ENCODE assay signal across 1 cellular context in the genomic region with DNA sequence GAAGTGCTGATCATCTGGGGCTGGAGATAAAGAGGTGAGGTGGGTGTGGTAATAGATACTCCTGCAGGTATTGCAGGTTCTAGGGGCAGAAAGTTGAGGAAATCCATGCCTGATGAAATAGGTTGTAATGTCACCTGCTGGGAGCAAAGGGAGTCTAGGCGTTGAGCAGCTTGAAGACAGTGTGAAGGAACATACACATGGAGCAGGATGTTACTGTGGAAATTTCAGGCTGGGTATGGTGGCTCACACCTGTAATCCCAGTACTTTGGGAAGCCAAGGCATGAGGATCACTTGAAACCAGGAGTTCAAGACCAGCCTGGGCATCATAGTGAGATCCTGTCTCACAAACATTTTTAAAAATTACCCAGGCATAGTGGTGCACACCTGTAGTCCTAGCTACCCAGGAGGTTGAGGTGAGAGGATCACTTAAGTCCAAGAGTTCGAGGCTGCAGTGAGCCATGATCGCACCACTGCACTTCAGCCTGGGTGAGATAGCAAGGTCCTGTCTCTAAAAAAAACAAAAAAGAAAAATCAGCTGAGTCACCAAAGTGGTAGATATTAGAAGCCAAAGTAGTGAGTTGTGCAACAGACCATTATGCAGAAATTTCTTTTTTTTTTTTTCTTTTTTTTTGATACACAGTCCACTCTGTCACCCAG.
A peak's percentile ranks its signal among the peaks of the same experiment; 100 is the strongest.
TF ChIP-seq lines count a peak whose summit lies in the region.

No MANE protein-coding gene starts in this region.

TF ChIP-seq in HepG2, 621 proteins besides CTCF, POLR2A, EP300 and RAD21 (continued from another document):
- TF ChIP-seq, protein P1, sequence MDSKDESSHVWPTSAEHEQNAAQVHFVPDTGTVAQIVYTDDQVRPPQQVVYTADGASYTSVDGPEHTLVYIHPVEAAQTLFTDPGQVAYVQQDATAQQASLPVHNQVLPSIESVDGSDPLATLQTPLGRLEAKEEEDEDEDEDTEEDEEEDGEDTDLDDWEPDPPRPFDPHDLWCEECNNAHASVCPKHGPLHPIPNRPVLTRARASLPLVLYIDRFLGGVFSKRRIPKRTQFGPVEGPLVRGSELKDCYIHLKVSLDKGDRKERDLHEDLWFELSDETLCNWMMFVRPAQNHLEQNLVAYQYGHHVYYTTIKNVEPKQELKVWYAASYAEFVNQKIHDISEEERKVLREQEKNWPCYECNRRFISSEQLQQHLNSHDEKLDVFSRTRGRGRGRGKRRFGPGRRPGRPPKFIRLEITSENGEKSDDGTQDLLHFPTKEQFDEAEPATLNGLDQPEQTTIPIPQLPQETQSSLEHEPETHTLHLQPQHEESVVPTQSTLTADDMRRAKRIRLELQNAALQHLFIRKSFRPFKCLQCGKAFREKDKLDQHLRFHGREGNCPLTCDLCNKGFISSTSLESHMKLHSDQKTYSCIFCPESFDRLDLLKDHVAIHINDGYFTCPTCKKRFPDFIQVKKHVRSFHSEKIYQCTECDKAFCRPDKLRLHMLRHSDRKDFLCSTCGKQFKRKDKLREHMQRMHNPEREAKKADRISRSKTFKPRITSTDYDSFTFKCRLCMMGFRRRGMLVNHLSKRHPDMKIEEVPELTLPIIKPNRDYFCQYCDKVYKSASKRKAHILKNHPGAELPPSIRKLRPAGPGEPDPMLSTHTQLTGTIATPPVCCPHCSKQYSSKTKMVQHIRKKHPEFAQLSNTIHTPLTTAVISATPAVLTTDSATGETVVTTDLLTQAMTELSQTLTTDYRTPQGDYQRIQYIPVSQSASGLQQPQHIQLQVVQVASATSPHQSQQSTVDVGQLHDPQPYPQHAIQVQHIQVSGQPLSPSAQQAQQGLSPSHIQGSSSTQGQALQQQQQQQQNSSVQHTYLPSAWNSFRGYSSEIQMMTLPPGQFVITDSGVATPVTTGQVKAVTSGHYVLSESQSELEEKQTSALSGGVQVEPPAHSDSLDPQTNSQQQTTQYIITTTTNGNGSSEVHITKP (CRISPR knock-in tag; IDR thresholded peaks at IDR 0.05; ENCODE audit: low read depth), result no peak
- TF ChIP-seq ATF4 (CRISPR knock-in tag; IDR thresholded peaks at IDR 0.05) (peak in 1 of 2 experiments; percentile 35; a peak in 1 of 4 replicates), CEBPB (IDR thresholded peaks at IDR 0.05; ENCODE audit: borderline replicate concordance, low read depth, low read length) (peak; percentile 14; the same call in 1 of the 2 replicates), ZKSCAN1 (IDR thresholded peaks at IDR 0.05; ENCODE audit: low read length) (no peak), HNF1B (CRISPR knock-in tag; IDR thresholded peaks at IDR 0.05) (no peak)
